ENCODE assay signal across 8 cellular contexts in genomic region chr12:10701226-10701681, GRCh38. TPM values are rescaled to one million over a fixed set of nuclear protein-coding genes. Genes with fewer than 3 reads are reported as not detected.
DNase-seq lines count a peak whose midpoint lies in the region; ATAC-seq lines count a peak whose summit lies in the region.

No MANE protein-coding gene starts in this region.

- peak; percentile 74 for ATAC-seq in GM19351 (IDR thresholded peaks at IDR 0.05; ENCODE audit: unreplicated experiment)
- peak; percentile 76 for ATAC-seq in HG03354 (IDR thresholded peaks at IDR 0.05; ENCODE audit: poor library complexity, severe bottlenecking, unreplicated experiment)
- ATAC-seq in sciatic nerve, result no peak

- peak; percentile 5 for DNase-seq in activated naive CD8-positive, alpha-beta T cell treated with anti-CD3 and anti-CD28 coated beads, Interleukin-2, amount 50 U/mL, for 16 hours (ENCODE audit: low read depth, low spot score)
- peak; percentile 2 to 20 for DNase-seq in stimulated activated CD8-positive, alpha-beta memory T cell treated with anti-CD3 and anti-CD28 coated beads, Interleukin-7, amount 100 ng/mL, for 48 hours (ENCODE audit: extremely low read depth in 1 of 2, low read depth in 1 of 2)
- no peak for DNase-seq in SIG-M5 (lab: John Stamatoyannopoulos, UW)
- no peak for DNase-seq in KBM-7
- DNase-seq in sciatic nerve (ENCODE audit: low spot score), result no peak
- no peak for DNase-seq in NCI-H1092 treated with DMSO at 0.1 percent for 48 hours (lab: John Stamatoyannopoulos, UW)

- intact Hi-C loops in sciatic nerve (cut with DNase I), result no loop called here

- in situ Hi-C loops in KBM-7 (cut with MboI; ENCODE audit: low pct_unique_long_range_greater_than_20kb, low sequenced_read_pairs), result no loop called here

RNA-seq across cellular contexts. Expression of gene YBX3, which starts 21.9 kb away (rescaled TPM):
- total RNA-seq in sciatic nerve, result 371 TPM

RNA-seq across cellular contexts. Expression of gene STYK1, which starts 27.4 kb away (rescaled TPM):
- 0.85 TPM for total RNA-seq in sciatic nerve

Comparison
In these comparisons a context has a peak if more than half of its experiments do, and no peak if none do; other contexts are left out.
1. DNase-seq: peak in activated naive CD8-positive, alpha-beta T cell treated with anti-CD3 and anti-CD28 coated beads, Interleukin-2, amount 50 U/mL, for 16 hours (single experiment) and stimulated activated CD8-positive, alpha-beta memory T cell treated with anti-CD3 and anti-CD28 coated beads, Interleukin-7, amount 100 ng/mL, for 48 hours (2 of 2); none in SIG-M5 (single experiment), KBM-7 (single experiment), sciatic nerve (single experiment) and NCI-H1092 treated with DMSO at 0.1 percent for 48 hours (single experiment).